Comparison of ENCODE assay signal across 2 cellular contexts in genomic region chr19:50353487-50353880, GRCh38. TPM values are rescaled to one million over a fixed set of nuclear protein-coding genes. Genes with fewer than 3 reads are reported as not detected.
"Had no signal": no experiment of that assay in that cellular context is flagged by ENCODE, and none has a peak within 500 bp of the region (broad histone marks: within the 10 kb centered on the region; RNA-seq: fewer than 3 reads in every experiment).

No MANE protein-coding gene starts in this region.

RNA-seq across cellular contexts. Expression of gene NAPSA, which starts 12.0 kb away (rescaled TPM):
- total RNA-seq: astrocyte had no signal

RNA-seq across cellular contexts. Expression of gene KCNC3, which starts 24.3 kb away (rescaled TPM):
- total RNA-seq: astrocyte, bronchial epithelial cell had no signal
